1 cellular context compared by ENCODE assay signal in genomic region chr11:113192121-113192925, GRCh38.
TF ChIP-seq lines count a peak whose summit lies in the region.

No MANE protein-coding gene starts in this region.

TF ChIP-seq in SK-N-SH, 30 proteins besides CTCF, POLR2A, EP300 and RAD21 (continued from another document):
- TF ChIP-seq NRF1 (IDR thresholded peaks at IDR 0.05; ENCODE audit: low read depth, low read length) = no peak
- no peak for TF ChIP-seq MAX (IDR thresholded peaks at IDR 0.05; ENCODE audit: low read depth)
- TF ChIP-seq USF2 (IDR thresholded peaks at IDR 0.05; ENCODE audit: borderline replicate concordance, low read depth, low read length) = no peak
- no peak for TF ChIP-seq EZH2phosphoT487 (IDR thresholded peaks at IDR 0.05; ENCODE audit: borderline replicate concordance, low read depth)
- TF ChIP-seq, protein P1, sequence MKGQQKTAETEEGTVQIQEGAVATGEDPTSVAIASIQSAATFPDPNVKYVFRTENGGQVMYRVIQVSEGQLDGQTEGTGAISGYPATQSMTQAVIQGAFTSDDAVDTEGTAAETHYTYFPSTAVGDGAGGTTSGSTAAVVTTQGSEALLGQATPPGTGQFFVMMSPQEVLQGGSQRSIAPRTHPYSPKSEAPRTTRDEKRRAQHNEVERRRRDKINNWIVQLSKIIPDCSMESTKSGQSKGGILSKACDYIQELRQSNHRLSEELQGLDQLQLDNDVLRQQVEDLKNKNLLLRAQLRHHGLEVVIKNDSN (IDR thresholded peaks at IDR 0.05; ENCODE audit: borderline replicate concordance, low read depth) = no peak
- 0 out of 2 replicates have a peak, but pooled peaks have one; percentile 45 for TF ChIP-seq RCOR1 (IDR thresholded peaks at IDR 0.05; ENCODE audit: low read length)
- TF ChIP-seq YY1 (IDR thresholded peaks at IDR 0.05; ENCODE audit: low read depth) = no peak
- no peak for TF ChIP-seq SIN3A (IDR thresholded peaks at IDR 0.05; ENCODE audit: borderline replicate concordance, low read depth, low read length)
- TF ChIP-seq RXRA (IDR thresholded peaks at IDR 0.05; ENCODE audit: borderline replicate concordance, low read depth) = no peak
- peak; percentile 83 for TF ChIP-seq GATA2 (CRISPR knock-in tag; IDR thresholded peaks at IDR 0.05)
- no peak for TF ChIP-seq GABPA (IDR thresholded peaks at IDR 0.05; ENCODE audit: low read depth)
- no peak for TF ChIP-seq ELF1 (IDR thresholded peaks at IDR 0.05)
- TF ChIP-seq CHD2 (IDR thresholded peaks at IDR 0.05; ENCODE audit: low read length, partially characterized antibody) = peak; percentile 48
- no peak for TF ChIP-seq FOSL2 (IDR thresholded peaks at IDR 0.05; ENCODE audit: borderline replicate concordance, low read depth)
- TF ChIP-seq FOXJ3 (CRISPR knock-in tag; IDR thresholded peaks at IDR 0.05) = peak; percentile 72; the same call in 1 of the 2 replicates
